ENCODE assay signal across 10 cellular contexts in genomic region chr2:224764565-224765236, GRCh38.
DNase-seq lines count a peak whose midpoint lies in the region; ATAC-seq and TF ChIP-seq lines count a peak whose summit lies in the region.
"Had no signal": no experiment of that assay in that cellular context is flagged by ENCODE, and none has a peak within 500 bp of the region (broad histone marks: within the 10 kb centered on the region; RNA-seq: fewer than 3 reads in every experiment).

No MANE protein-coding gene starts in this region.

- H3K27ac ChIP-seq in RWPE1: no peak overlapping the region

- CTCF ChIA-PET in RWPE1 (lab: Yijun Ruan, JAX): no interaction called here

- POLR2A ChIA-PET in RWPE1 (lab: Yijun Ruan, JAX; ENCODE audit: low non-redundant PET): no interaction called here

- no peak for TF ChIP-seq CTCF in RWPE1 (conservative IDR thresholded peaks at IDR 0.05; ENCODE audit: low read depth)

- peak; percentile 36 for DNase-seq in central memory CD4-positive, alpha-beta T cell
- DNase-seq in nucleus accumbens (lab: John Stamatoyannopoulos, UW) (no peak), RWPE1 (ENCODE audit: low spot score) (no peak), DMS53 (lab: John Stamatoyannopoulos, UW) (no peak), 8988T (no peak)
- DNase-seq: cortex of kidney, NCI-H1092 had no signal

- ATAC-seq in GM18520 (IDR thresholded peaks at IDR 0.05; ENCODE audit: unreplicated experiment): peak; percentile 77
- ATAC-seq in GM21390 (IDR thresholded peaks at IDR 0.05; ENCODE audit: unreplicated experiment): peak; percentile 74
- ATAC-seq in HG03354 (IDR thresholded peaks at IDR 0.05; ENCODE audit: poor library complexity, severe bottlenecking, unreplicated experiment): peak; percentile 85
